ENCODE assay signal across 11 cellular contexts in the genomic region with DNA sequence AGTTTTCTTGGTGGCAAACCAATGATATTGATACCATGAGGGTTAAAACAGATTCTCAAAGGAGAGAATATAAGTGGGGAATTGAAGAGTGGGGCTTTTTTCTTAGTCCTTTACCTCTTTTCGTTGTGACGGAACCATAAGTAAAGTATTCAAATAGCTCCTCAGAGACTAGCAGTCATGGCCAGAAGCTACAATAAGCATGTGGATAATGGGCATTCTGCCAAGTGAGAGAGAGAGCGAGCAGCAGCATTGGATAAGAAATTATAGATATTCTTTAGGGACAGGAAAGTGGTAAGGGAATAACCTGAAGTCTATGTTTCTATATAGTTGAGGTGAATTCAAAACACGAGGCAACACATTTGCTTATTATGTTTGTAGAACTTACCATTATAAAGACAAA.
DNase-seq lines count a peak whose midpoint lies in the region; ATAC-seq and TF ChIP-seq lines count a peak whose summit lies in the region.
"Had no signal": no experiment of that assay in that cellular context is flagged by ENCODE, and none has a peak within 500 bp of the region (broad histone marks: within the 10 kb centered on the region; RNA-seq: fewer than 3 reads in every experiment).

No MANE protein-coding gene starts in this region.

- TF ChIP-seq CTCF in Peyer's patch (IDR thresholded peaks at IDR 0.05) (no peak), type B pancreatic cell (conservative IDR thresholded peaks at IDR 0.05) (no peak)

- no peak for ATAC-seq in GM21367 (IDR thresholded peaks at IDR 0.05; ENCODE audit: unreplicated experiment)
- ATAC-seq: activated CD4-positive, alpha-beta T cell treated with anti-CD3 and anti-CD28 coated beads for 36 hours; foreskin keratinocyte had no signal

- peaks cover 13% of the 10 kb centered on the region for H3K4me1 Mint-ChIP-seq in type B pancreatic cell (ENCODE audit: unreplicated experiment)
- H3K4me1 Mint-ChIP-seq: activated CD4-positive, alpha-beta T cell treated with anti-CD3 and anti-CD28 coated beads for 36 hours had no signal

- no peaks in the 10 kb centered on the region for H3K27me3 ChIP-seq in Peyer's patch
- H3K27me3 ChIP-seq: foreskin keratinocyte, SJSA1 had no signal

- no peaks in the 10 kb centered on the region for H3K4me1 ChIP-seq in Peyer's patch
- H3K4me1 ChIP-seq: SJSA1 had no signal

- in situ Hi-C loops in G401 (cut with HindIII; ENCODE audit: low sequenced_read_pairs), result no loop called here

- H3K36me3 ChIP-seq in Peyer's patch, result no peaks in the 10 kb centered on the region
- H3K36me3 ChIP-seq: SJSA1 had no signal

- H3K36me3 Mint-ChIP-seq in type B pancreatic cell, result no peaks in the 10 kb centered on the region

- DNase-seq in G401 (ENCODE audit: low spot score) (peak; percentile 15), NCI-H1048 (lab: John Stamatoyannopoulos, UW) (peak; percentile 21), OCI-M1 (lab: John Stamatoyannopoulos, UW) (peak; percentile 25), globus pallidus (ENCODE audit: low spot score) (peak; percentile 10), Peyer's patch (no peak), type B pancreatic cell (ENCODE audit: extremely low spot score, unreplicated experiment) (no peak)
- DNase-seq: activated CD4-positive, alpha-beta T cell treated with anti-CD3 and anti-CD28 coated beads for 36 hours; Calu3 had no signal

- H3K4me3 ChIP-seq in Peyer's patch, result no peak overlapping the region
- H3K4me3 ChIP-seq: SJSA1 had no signal

- no peaks in the 10 kb centered on the region for H3K9me3 Mint-ChIP-seq in type B pancreatic cell

- H3K27ac Mint-ChIP-seq in type B pancreatic cell, result no peak overlapping the region
- H3K27ac Mint-ChIP-seq: activated CD4-positive, alpha-beta T cell treated with anti-CD3 and anti-CD28 coated beads for 36 hours had no signal

- H3K27ac ChIP-seq in Peyer's patch, result no peak overlapping the region
- H3K27ac ChIP-seq: foreskin keratinocyte, SJSA1 had no signal

- no peak for TF ChIP-seq POLR2A in Peyer's patch (IDR thresholded peaks at IDR 0.05)

- no peaks in the 10 kb centered on the region for H3K9me3 ChIP-seq in Peyer's patch
- H3K9me3 ChIP-seq: SJSA1 had no signal

- no peaks in the 10 kb centered on the region for H3K27me3 Mint-ChIP-seq in type B pancreatic cell
- H3K27me3 Mint-ChIP-seq: activated CD4-positive, alpha-beta T cell treated with anti-CD3 and anti-CD28 coated beads for 36 hours had no signal

- no peak overlapping the region for H3K4me3 Mint-ChIP-seq in type B pancreatic cell
- H3K4me3 Mint-ChIP-seq: activated CD4-positive, alpha-beta T cell treated with anti-CD3 and anti-CD28 coated beads for 36 hours had no signal

Comparison
In these comparisons a context has a peak if more than half of its experiments do, and no peak if none do; other contexts are left out.
1. DNase-seq: peak in G401 (single experiment), NCI-H1048 (single experiment), OCI-M1 (single experiment) and globus pallidus (single experiment); none in Peyer's patch (0 of 3) and type B pancreatic cell (single experiment).